Comparison of ENCODE assay signal across 8 cellular contexts in genomic region chr13:75635621-75636338, GRCh38. TPM values are rescaled to one million over a fixed set of nuclear protein-coding genes. Genes with fewer than 3 reads are reported as not detected.
DNase-seq lines count a peak whose midpoint lies in the region; ATAC-seq and TF ChIP-seq lines count a peak whose summit lies in the region.

LMO7 (plus strand) TSS chr13:75636330; CDS start chr13:75636658, 328 bp downstream.

- no peak within 1 kb of the TSS for H3K27ac Mint-ChIP-seq in T-helper 17 cell

- peaks cover 4% of the 10 kb centered on the region for H3K27me3 Mint-ChIP-seq in T-helper 17 cell

- H3K4me1 Mint-ChIP-seq in T-helper 17 cell: peaks cover 12% of the 10 kb centered on the region

- H3K9me3 ChIP-seq in T-helper 17 cell (ENCODE audit: control insufficient read depth, low read length, poor library complexity, severe bottlenecking) (no peaks in the 10 kb centered on the region), body of pancreas (no peaks in the 10 kb centered on the region)

- peak in 2 of 3 donors; percentile 8 to 30 for TF ChIP-seq POLR2A in body of pancreas (IDR thresholded peaks at IDR 0.05)

- intact Hi-C loops in body of pancreas (cut with DNase I): no loop called here

- peak within 1 kb of the TSS; percentile 78 to 87 (median 86) for H3K27ac ChIP-seq in body of pancreas
- peak within 1 kb of the TSS in 19 of 21 experiments; percentile 16 to 82 (median 69) for H3K27ac ChIP-seq in skin epidermis

- H3K4me3 ChIP-seq in body of pancreas: peak within 1 kb of the TSS; percentile 48 to 56
- H3K4me3 ChIP-seq in skin epidermis: peak within 1 kb of the TSS; percentile 47 to 70 (median 58)

- peak; percentile 62 for ATAC-seq in GM19467 (IDR thresholded peaks at IDR 0.05; ENCODE audit: unreplicated experiment)
- peak; percentile 36 for ATAC-seq in HG03469 (IDR thresholded peaks at IDR 0.05; ENCODE audit: unreplicated experiment)
- peak; percentile 69 for ATAC-seq in T-helper 17 cell
- ATAC-seq in body of pancreas: peak; percentile 81

- H3K36me3 Mint-ChIP-seq in T-helper 17 cell (ENCODE audit: low read depth): no peaks in the 10 kb centered on the region

- H3K36me3 ChIP-seq in body of pancreas (replicated peaks in 1 of 2; ENCODE audit: insufficient read depth in 1 of 2, low read depth in 2 of 2): no peaks in the 10 kb centered on the region

- peak; percentile 87 for DNase-seq in COLO668 (lab: John Stamatoyannopoulos, UW; ENCODE audit: unreplicated experiment)
- DNase-seq in T-helper 17 cell: peak; percentile 14 to 52 (median 45)
- DNase-seq in body of pancreas: peak; percentile 54 to 65 (median 60)
- DNase-seq in iPS-NIHi11 (ENCODE audit: low spot score): peak; percentile 84
- DNase-seq in middle frontal gyrus (ENCODE audit: extremely low spot score, low spot score): no peak

- H3K27me3 ChIP-seq in body of pancreas: peaks cover 0 to 3% of the 10 kb centered on the region in 2 donors

- peaks cover 18% of the 10 kb centered on the region for H3K4me1 ChIP-seq in body of pancreas

- WGBS in body of pancreas, 2 donors: 0 to 1% methylated on average over 8 to 70 of the region's 86 CpGs

- peak within 1 kb of the TSS; percentile 86 for H3K4me3 Mint-ChIP-seq in T-helper 17 cell

- peak in 1 of 7 experiments; percentile 14 for TF ChIP-seq CTCF in body of pancreas (IDR thresholded peaks at IDR 0.05)

RNA-seq across cellular contexts. Expression of gene LMO7, which starts in this region (rescaled TPM):
- total RNA-seq in T-helper 17 cell: 10 to 100 TPM; 10.2 to 12.3 TPM
- total RNA-seq in body of pancreas: 10 to 100 TPM; 50.6 to 56.0 TPM
